1 cellular context compared by ENCODE assay signal in genomic region chr3:4493008-4493930, GRCh38.
TF ChIP-seq lines count a peak whose summit lies in the region.

Gene ITPR1, plus strand, starts transcription at chr3:4493348. Its CDS starts 23,144 bp downstream, at chr3:4516492.

TF ChIP-seq in HepG2, 621 proteins besides CTCF, POLR2A, EP300 and RAD21 (continued from another document and continues in another):
- TF ChIP-seq ZNF597 (CRISPR knock-in tag; IDR thresholded peaks at IDR 0.05) (no peak), ZBTB39 (CRISPR knock-in tag; IDR thresholded peaks at IDR 0.05) (no peak), ZNF263 (CRISPR knock-in tag; IDR thresholded peaks at IDR 0.05) (peak; percentile 77), SMAD3 (CRISPR knock-in tag; IDR thresholded peaks at IDR 0.05) (no peak), SRSF4 (IDR thresholded peaks at IDR 0.05; ENCODE audit: low read depth, low read length, poor library complexity, severe bottlenecking) (peak; percentile 48), ZZZ3 (CRISPR knock-in tag; IDR thresholded peaks at IDR 0.05; ENCODE audit: borderline replicate concordance) (no peak), ZHX1 (CRISPR knock-in tag; IDR thresholded peaks at IDR 0.05; ENCODE audit: low read depth) (no peak), HINFP (CRISPR knock-in tag; IDR thresholded peaks at IDR 0.05; ENCODE audit: low read depth) (peak; percentile 54; the same call in 1 of the 2 replicates), BRF2 (CRISPR knock-in tag; IDR thresholded peaks at IDR 0.05) (no peak), BRCA1 (CRISPR knock-in tag; IDR thresholded peaks at IDR 0.05) (no peak), LCORL (IDR thresholded peaks at IDR 0.05) (no peak), LCORL (CRISPR knock-in tag; IDR thresholded peaks at IDR 0.05) (peak; percentile 68; the same call in 1 of the 2 replicates), ZNF3 (CRISPR knock-in tag; IDR thresholded peaks at IDR 0.05) (no peak), HES4 (CRISPR knock-in tag; IDR thresholded peaks at IDR 0.05; ENCODE audit: borderline replicate concordance) (no peak), ISX (CRISPR knock-in tag; conservative IDR thresholded peaks at IDR 0.05) (no peak), ZFX (CRISPR knock-in tag; IDR thresholded peaks at IDR 0.05; ENCODE audit: low read depth) (no peak; the same call in none of the 2 replicates), MLLT10 (CRISPR knock-in tag; IDR thresholded peaks at IDR 0.05) (no peak), GPN1 (CRISPR knock-in tag; IDR thresholded peaks at IDR 0.05; ENCODE audit: borderline replicate concordance) (no peak), SKI (IDR thresholded peaks at IDR 0.05; ENCODE audit: partially characterized antibody) (peak; percentile 9), KLF9 (CRISPR knock-in tag; IDR thresholded peaks at IDR 0.05; ENCODE audit: low read depth) (no peak), MBNL3 (CRISPR knock-in tag; conservative IDR thresholded peaks at IDR 0.05) (no peak), ZNF20 (CRISPR knock-in tag; IDR thresholded peaks at IDR 0.05) (no peak), ZNF839 (CRISPR knock-in tag; IDR thresholded peaks at IDR 0.05; ENCODE audit: borderline replicate concordance) (no peak), MLX (CRISPR knock-in tag; IDR thresholded peaks at IDR 0.05) (no peak), ZNF773 (CRISPR knock-in tag; IDR thresholded peaks at IDR 0.05; ENCODE audit: borderline replicate concordance) (no peak), MYPOP (CRISPR knock-in tag; IDR thresholded peaks at IDR 0.05) (peak; percentile 40; the same call in 1 of the 2 replicates), FOXK2 (IDR thresholded peaks at IDR 0.05) (no peak; the same call in 1 of the 2 replicates), ZNF260 (CRISPR knock-in tag; IDR thresholded peaks at IDR 0.05; ENCODE audit: borderline replicate concordance, low read depth) (no peak), ZNF770 (CRISPR knock-in tag; IDR thresholded peaks at IDR 0.05) (peak; percentile 49), ZNF775 (CRISPR knock-in tag; IDR thresholded peaks at IDR 0.05; ENCODE audit: borderline replicate concordance) (peak; percentile 75; the same call in 1 of the 2 replicates), E2F5 (CRISPR knock-in tag; conservative IDR thresholded peaks at IDR 0.05) (no peak), LBX2 (CRISPR knock-in tag; IDR thresholded peaks at IDR 0.05; ENCODE audit: borderline replicate concordance) (no peak), XBP1 (CRISPR knock-in tag; IDR thresholded peaks at IDR 0.05) (no peak), MTA1 (CRISPR knock-in tag; IDR thresholded peaks at IDR 0.05; ENCODE audit: borderline replicate concordance) (peak; percentile 69; the same call in 1 of the 2 replicates), KDM3A (CRISPR knock-in tag; IDR thresholded peaks at IDR 0.05; ENCODE audit: low read depth) (peak; percentile 72; the same call in 1 of the 2 replicates), ZNF788 (CRISPR knock-in tag; IDR thresholded peaks at IDR 0.05; ENCODE audit: borderline replicate concordance) (peak; percentile 65; the same call in 1 of the 2 replicates), EEA1 (CRISPR knock-in tag; IDR thresholded peaks at IDR 0.05; ENCODE audit: borderline replicate concordance) (no peak), POLR2AphosphoS5 (IDR thresholded peaks at IDR 0.05; ENCODE audit: low read depth, low read length) (peak; percentile 100), ZNF235 (CRISPR knock-in tag; IDR thresholded peaks at IDR 0.05; ENCODE audit: borderline replicate concordance) (peak; percentile 68; the same call in 1 of the 2 replicates), ZSCAN30 (CRISPR knock-in tag; IDR thresholded peaks at IDR 0.05) (0 out of 2 replicates have a peak, but pooled peaks have one; percentile 33), HMGXB4 (CRISPR knock-in tag; IDR thresholded peaks at IDR 0.05; ENCODE audit: borderline replicate concordance in 1 of 2, low read depth in 1 of 2) (peak; percentile 43 to 69; a peak in 3 of 4 replicates), SYNCRIP (IDR thresholded peaks at IDR 0.05; ENCODE audit: insufficient read depth, low read depth, low read length) (no peak)
